ENCODE assay signal across 8 cellular contexts in genomic region chr3:4303187-4304123, GRCh38. TPM values are rescaled to one million over a fixed set of nuclear protein-coding genes. Genes with fewer than 3 reads are reported as not detected.
DNase-seq lines count a peak whose midpoint lies in the region; TF ChIP-seq lines count a peak whose summit lies in the region.

SETMAR (plus strand) TSS chr3:4303369; CDS start chr3:4303371, 2 bp downstream.

- no peak within 1 kb of the TSS for H3K4ac ChIP-seq in neuronal stem cell (ENCODE audit: low read length)

- H3K79me1 ChIP-seq in neuronal stem cell (ENCODE audit: low read depth, low read length): peaks cover 3% of the 10 kb centered on the region

- H2BK12ac ChIP-seq in neuronal stem cell (ENCODE audit: low read length): peak within 1 kb of the TSS; percentile 35

- H2AFZ ChIP-seq in Loucy (ENCODE audit: low read length): peak within 1 kb of the TSS; percentile 98
- H2AFZ ChIP-seq in neuronal stem cell (ENCODE audit: low read length): peak within 1 kb of the TSS; percentile 97

- H3K4me2 ChIP-seq in Loucy (ENCODE audit: low read depth, low read length, poor library complexity, severe bottlenecking) (peak within 1 kb of the TSS; percentile 80), neuronal stem cell (ENCODE audit: insufficient read depth, low read length, poor library complexity, severe bottlenecking) (peak within 1 kb of the TSS; percentile 80)

- peak within 1 kb of the TSS; percentile 1 for H3K23ac ChIP-seq in neuronal stem cell (ENCODE audit: low read depth, low read length, poor library complexity)

- no peaks in the 10 kb centered on the region; the same call in 1 of the 2 replicates for H3F3A ChIP-seq in Loucy (ENCODE audit: low read depth)

- no CpG with 5 or more reads among the region's 62 CpGs for WGBS in neuronal stem cell (ENCODE audit: extremely low coverage in 2 of 2, insufficient read length in 2 of 2, insufficient replicate concordance in 1 of 2), 2 donors

- H3K4me1 ChIP-seq in ES-I3 (ENCODE audit: insufficient read depth, low read length) (no peaks in the 10 kb centered on the region), Loucy (ENCODE audit: insufficient read depth, low read length, poor library complexity, severe bottlenecking) (peaks cover 38% of the 10 kb centered on the region), SJSA1 (replicated peaks) (no peaks in the 10 kb centered on the region; the same call in 1 of the 2 replicates), neuronal stem cell (ENCODE audit: control insufficient read depth in 2 of 2, insufficient read depth in 1 of 2, low read depth in 1 of 2, low read length in 2 of 2) (peaks cover 0 to 5% of the 10 kb centered on the region in 2 donors)

- peak within 1 kb of the TSS; percentile 94 for H4K91ac ChIP-seq in neuronal stem cell (ENCODE audit: low read depth, low read length, poor library complexity)

- H2BK15ac ChIP-seq in neuronal stem cell (ENCODE audit: low read length): peak within 1 kb of the TSS; percentile 28

- H3K18ac ChIP-seq in neuronal stem cell (ENCODE audit: low read length): peak within 1 kb of the TSS; percentile 97

- peak within 1 kb of the TSS; percentile 95 for H4K8ac ChIP-seq in neuronal stem cell (ENCODE audit: low read depth, low read length)

- H3K79me2 ChIP-seq in Loucy (ENCODE audit: insufficient read depth, low read length): peaks cover 49% of the 10 kb centered on the region

- TF ChIP-seq CTCF in Loucy (conservative IDR thresholded peaks at IDR 0.05; ENCODE audit: low read length) (no peak), subcutaneous adipose tissue (IDR thresholded peaks at IDR 0.05; ENCODE audit: low read depth) (no peak)

- H3K27me3 ChIP-seq in H7 (ENCODE audit: control insufficient read depth, insufficient read depth, low read length) (no peaks in the 10 kb centered on the region), Loucy (ENCODE audit: insufficient read depth, low read length, poor library complexity, severe bottlenecking) (no peaks in the 10 kb centered on the region), SJSA1 (replicated peaks) (no peaks in the 10 kb centered on the region), neuronal stem cell (ENCODE audit: control insufficient read depth in 3 of 3, insufficient read depth in 3 of 3, low read depth in 1 of 3, low read length in 3 of 3) (no peaks in the 10 kb centered on the region)

- no peaks in the 10 kb centered on the region for H3K36me3 ChIP-seq in ES-I3 (ENCODE audit: insufficient read depth, low read length)
- no peaks in the 10 kb centered on the region for H3K36me3 ChIP-seq in H7 (replicated peaks; ENCODE audit: control insufficient read depth, insufficient read depth, low read length)
- H3K36me3 ChIP-seq in Loucy (ENCODE audit: insufficient read depth, low read length): no peaks in the 10 kb centered on the region
- no peaks in the 10 kb centered on the region for H3K36me3 ChIP-seq in SJSA1
- peaks cover 2 to 28% of the 10 kb centered on the region in 2 donors for H3K36me3 ChIP-seq in neuronal stem cell (replicated peaks in 1 of 2; ENCODE audit: control insufficient read depth in 2 of 2, insufficient read depth in 2 of 2, low read length in 2 of 2)

- H3K4me3 ChIP-seq in H7 (ENCODE audit: insufficient read depth, low read depth, low read length) (peak within 1 kb of the TSS; percentile 77), Loucy (ENCODE audit: low read length, poor library complexity, severe bottlenecking) (peak within 1 kb of the TSS; percentile 93), SJSA1 (peak within 1 kb of the TSS; percentile 71), neuronal stem cell (ENCODE audit: low read length in 2 of 2) (peak within 1 kb of the TSS; percentile 84 to 88)

- no peaks in the 10 kb centered on the region for H4K20me1 ChIP-seq in Loucy (ENCODE audit: insufficient read depth, low read length, poor library complexity, severe bottlenecking)

- DNase-seq in H7: peak; percentile 90
- DNase-seq in SJSA1 (ENCODE audit: low read depth in 1 of 2, low spot score in 2 of 2): peak; percentile 57 to 79
- peak; percentile 67 to 84 (median 76) for DNase-seq in activated naive CD4-positive, alpha-beta T cell (lab: John Stamatoyannopoulos, UW)
- DNase-seq in foreskin melanocyte: peak; percentile 83
- peak; percentile 79 for DNase-seq in neuronal stem cell (ENCODE audit: low spot score)

- no peak within 1 kb of the TSS for H2BK5ac ChIP-seq in neuronal stem cell (ENCODE audit: low read length)

- peak within 1 kb of the TSS; percentile 60 for H3K14ac ChIP-seq in neuronal stem cell (ENCODE audit: low read length)

- H3K27ac ChIP-seq in SJSA1 (peak within 1 kb of the TSS; percentile 72), neuronal stem cell (replicated peaks; ENCODE audit: low read length) (peak within 1 kb of the TSS; percentile 66)

- no peak within 1 kb of the TSS for H2BK120ac ChIP-seq in neuronal stem cell (ENCODE audit: low read depth, low read length)

- H2AK5ac ChIP-seq in neuronal stem cell (ENCODE audit: low read depth, low read length): peak within 1 kb of the TSS; percentile 58

- H3K9me3 ChIP-seq in ES-I3 (ENCODE audit: control insufficient read depth, insufficient read depth, low read length) (no peaks in the 10 kb centered on the region), Loucy (ENCODE audit: insufficient read depth, low read depth, low read length) (no peaks in the 10 kb centered on the region), SJSA1 (replicated peaks) (no peaks in the 10 kb centered on the region), neuronal stem cell (replicated peaks in 1 of 2; ENCODE audit: control insufficient read depth in 2 of 2, insufficient read depth in 1 of 2, low read depth in 1 of 2, low read length in 2 of 2) (peaks cover 0 to 14% of the 10 kb centered on the region in 2 donors)

- peak within 1 kb of the TSS; percentile 84 for H3K9ac ChIP-seq in ES-I3 (ENCODE audit: low read depth, low read length)
- H3K9ac ChIP-seq in Loucy (ENCODE audit: low read depth, low read length, poor library complexity, severe bottlenecking): peak within 1 kb of the TSS; percentile 97
- peak within 1 kb of the TSS; percentile 86 for H3K9ac ChIP-seq in neuronal stem cell (ENCODE audit: low read depth, low read length, poor library complexity)

- no peaks in the 10 kb centered on the region for H3K9me2 ChIP-seq in Loucy (replicated peaks; ENCODE audit: low read depth, low read length)

RNA-seq across cellular contexts. Expression of gene SETMAR, which starts in this region (rescaled TPM):
- total RNA-seq in H7 (2014; rRNA removed; shearing (Covaris generic)): 8.2 and 9.8 TPM in 2 replicates
- 4.1 and 6.0 TPM in 2 replicates for total RNA-seq in SJSA1 (2014; rRNA removed; shearing (Covaris generic))
- polyA plus RNA-seq in neuronal stem cell (2013, experiment 1 of 2): 19.8 TPM
- polyA plus RNA-seq in neuronal stem cell (2013, experiment 2 of 2): 20.7 TPM
- total RNA-seq in subcutaneous adipose tissue: 10 to 100 TPM; 23.7 to 65.8 (median 46.4) TPM

Comparison
In these comparisons a context has a peak if more than half of its experiments do, and no peak if none do; other contexts are left out.
1. Peak in every context shown above with its lines: DNase-seq, H3K4me3 ChIP-seq and H3K27ac ChIP-seq.